8 cellular contexts compared by ENCODE assay signal in the genomic region with DNA sequence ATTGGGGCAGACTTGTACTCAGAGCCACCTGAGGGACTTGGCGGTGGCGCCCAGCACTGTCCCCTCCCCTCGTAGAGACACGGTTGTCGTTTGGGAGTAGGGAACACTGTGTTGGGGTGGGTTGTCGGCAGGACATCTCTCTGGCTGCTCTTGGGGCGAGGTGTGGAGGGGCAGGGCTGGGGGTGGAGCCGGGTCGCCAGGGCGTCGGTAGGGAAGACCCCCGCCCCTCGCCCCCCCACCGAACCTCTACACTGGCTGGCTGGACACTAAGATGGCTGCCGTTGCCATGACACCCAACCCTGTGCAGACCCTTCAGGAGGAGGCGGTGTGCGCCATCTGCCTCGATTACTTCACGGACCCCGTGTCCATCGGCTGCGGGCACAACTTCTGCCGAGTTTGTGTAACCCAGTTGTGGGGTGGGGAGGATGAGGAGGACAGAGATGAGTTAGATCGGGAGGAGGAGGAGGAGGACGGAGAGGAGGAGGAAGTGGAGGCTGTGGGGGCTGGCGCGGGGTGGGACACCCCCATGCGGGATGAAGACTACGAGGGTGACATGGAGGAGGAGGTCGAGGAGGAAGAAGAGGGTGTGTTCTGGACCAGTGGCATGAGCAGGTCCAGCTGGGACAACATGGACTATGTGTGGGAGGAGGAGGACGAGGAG. TPM values are rescaled to one million over a fixed set of nuclear protein-coding genes. Genes with fewer than 3 reads are reported as not detected.
A peak's percentile ranks its signal among the peaks of the same experiment; 100 is the strongest.
DNase-seq lines count a peak whose midpoint lies in the region; ATAC-seq and TF ChIP-seq lines count a peak whose summit lies in the region.

No MANE protein-coding gene starts in this region.

- TF ChIP-seq RAD21 in HCT116 (IDR thresholded peaks at IDR 0.05; ENCODE audit: low read depth): no peak

- peak overlapping the region; percentile 100 for H3K4me2 ChIP-seq in HCT116 (ENCODE audit: low read length)

- peak; percentile 0 to 1 for ATAC-seq in CD4-positive, CD25-positive, alpha-beta regulatory T cell (ENCODE audit: low read depth in 2 of 2)
- peak; percentile 10 for ATAC-seq in HCT116

- no peaks in the 10 kb centered on the region for H3K27me3 ChIP-seq in CD4-positive, CD25-positive, alpha-beta regulatory T cell (ENCODE audit: control insufficient read depth, insufficient read depth, low read length)
- no peaks in the 10 kb centered on the region for H3K27me3 ChIP-seq in HCT116 (ENCODE audit: insufficient read depth, low read length)
- no peaks in the 10 kb centered on the region for H3K27me3 ChIP-seq in cardiac muscle cell

- BruUV-seq in HCT116 (replicated peaks; lab: Mats Ljungman, UMichigan): TSS peak; percentile 71

- H4K20me1 ChIP-seq in HCT116 (ENCODE audit: insufficient read depth): no peaks in the 10 kb centered on the region

- peaks cover 29% of the 10 kb centered on the region for H3K4me1 ChIP-seq in CD4-positive, CD25-positive, alpha-beta regulatory T cell (ENCODE audit: control insufficient read depth, insufficient read depth, low read length, poor library complexity, severe bottlenecking)
- H3K4me1 ChIP-seq in HCT116 (ENCODE audit: control insufficient read depth in 1 of 2, insufficient read depth in 2 of 2, low read length in 2 of 2) (peaks cover 22 to 39% of the 10 kb centered on the region in 2 experiments), cardiac muscle cell (ENCODE audit: low read depth) (no peaks in the 10 kb centered on the region)

- H3K4me3 Mint-ChIP-seq in CD4-positive, CD25-positive, alpha-beta regulatory T cell: peak overlapping the region; percentile 97 to 99 (median 98)
- H3K4me3 Mint-ChIP-seq in activated CD4-positive, alpha-beta memory T cell treated with anti-CD3 and anti-CD28 coated beads, Interleukin-2, amount 10 ng/mL, durations not matched to agents 7 days and 5 days: peak overlapping the region; percentile 99

- H3K27me3 Mint-ChIP-seq in CD4-positive, CD25-positive, alpha-beta regulatory T cell: peaks cover 24% of the 10 kb centered on the region
- peaks cover 4% of the 10 kb centered on the region for H3K27me3 Mint-ChIP-seq in activated CD4-positive, alpha-beta memory T cell treated with anti-CD3 and anti-CD28 coated beads, Interleukin-2, amount 10 ng/mL, durations not matched to agents 7 days and 5 days

- intact Hi-C loops in HCT116 (cut with micrococcal nuclease): loop anchor here (1.0 to 5.0 kb wide), 3 partner anchors 17 to 52 kb away; no protein-coding TSS in a partner anchor

- H3K79me2 ChIP-seq in HCT116 (ENCODE audit: insufficient read depth, low read length): peaks cover 34% of the 10 kb centered on the region

- H2AFZ ChIP-seq in HCT116 (ENCODE audit: low read depth, low read length, poor library complexity, severe bottlenecking): no peak overlapping the region

- H3K36me3 ChIP-seq in CD4-positive, CD25-positive, alpha-beta regulatory T cell (ENCODE audit: control insufficient read depth, insufficient read depth, low read length): no peaks in the 10 kb centered on the region
- H3K36me3 ChIP-seq in HCT116 (ENCODE audit: control insufficient read depth in 1 of 2, insufficient read depth in 2 of 2, low read length in 2 of 2) (peaks cover 4 to 6% of the 10 kb centered on the region in 2 experiments; a peak in 2 of 4 replicates), cardiac muscle cell (no peaks in the 10 kb centered on the region)

- no peaks in the 10 kb centered on the region for H3K9me2 ChIP-seq in HCT116 (ENCODE audit: insufficient read depth)

- H3K9ac ChIP-seq in HCT116 (ENCODE audit: low read length): peak overlapping the region; percentile 88

- RAD21 ChIA-PET in HCT116 (lab: Charles Lee; ENCODE audit: low non-redundant PET in 1 of 2, low total read pairs in 2 of 2, uncharacterized antibody in 2 of 2, unreplicated experiment in 2 of 2): no interaction called here

- no peak for DNase-seq in CD4-positive, CD25-positive, alpha-beta regulatory T cell
- DNase-seq in HCT116 (ENCODE audit: low read depth, low spot score): no peak
- DNase-seq in activated CD4-positive, alpha-beta memory T cell treated with anti-CD3 and anti-CD28 coated beads, Interleukin-2, amount 10 ng/mL, durations not matched to agents 7 days and 5 days: no peak
- peak; percentile 58 to 85 for DNase-seq in cardiac muscle cell (ENCODE audit: low read depth in 1 of 2, low spot score in 1 of 2)
- DNase-seq in retinal pigment epithelial cell (ENCODE audit: low read depth): no peak
- no peak for DNase-seq in SKM-1 treated with dmso at 0.1 percent for 144 hours (lab: John Stamatoyannopoulos, UW; ENCODE audit: unreplicated experiment)
- no peak for DNase-seq in GM19238 (ENCODE audit: insufficient read length, low spot score)
- DNase-seq in NCI-H82 treated with DMSO at 0.1 percent for 48 hours (lab: John Stamatoyannopoulos, UW; ENCODE audit: unreplicated experiment): no peak

- peak overlapping the region; percentile 99 to 100 (median 100) for H3K27ac Mint-ChIP-seq in CD4-positive, CD25-positive, alpha-beta regulatory T cell
- H3K27ac Mint-ChIP-seq in activated CD4-positive, alpha-beta memory T cell treated with anti-CD3 and anti-CD28 coated beads, Interleukin-2, amount 10 ng/mL, durations not matched to agents 7 days and 5 days: peak overlapping the region; percentile 100

- H3K9me3 Mint-ChIP-seq in CD4-positive, CD25-positive, alpha-beta regulatory T cell: peaks cover 0 to 10% (median 2%) of the 10 kb centered on the region in 7 donors
- H3K9me3 Mint-ChIP-seq in activated CD4-positive, alpha-beta memory T cell treated with anti-CD3 and anti-CD28 coated beads, Interleukin-2, amount 10 ng/mL, durations not matched to agents 7 days and 5 days: no peaks in the 10 kb centered on the region

- CTCF ChIA-PET in HCT116 (lab: Charles Lee): interaction anchor here (0.9 kb wide), 1 partner anchor 35 kb away, joined by 3 read pairs; no protein-coding TSS in a partner anchor
- CTCF ChIA-PET in activated CD4-positive, alpha-beta memory T cell treated with anti-CD3 and anti-CD28 coated beads, Interleukin-2, amount 10 ng/mL, durations not matched to agents 7 days and 5 days (lab: Charles Lee): interaction anchor here (1.4 to 2.8 kb wide), 3 partner anchors 19 to 35 kb away, joined by 3 to 11 read pairs (median 4); a partner anchor contains a TSS

- TF ChIP-seq POLR2A in HCT116 (IDR thresholded peaks at IDR 0.05; ENCODE audit: borderline replicate concordance, extremely low read depth, insufficient read depth, insufficient read length): no peak

- H3K36me3 Mint-ChIP-seq in CD4-positive, CD25-positive, alpha-beta regulatory T cell: peaks cover 5% of the 10 kb centered on the region
- peaks cover 19% of the 10 kb centered on the region for H3K36me3 Mint-ChIP-seq in activated CD4-positive, alpha-beta memory T cell treated with anti-CD3 and anti-CD28 coated beads, Interleukin-2, amount 10 ng/mL, durations not matched to agents 7 days and 5 days (ENCODE audit: low read depth)

- peak overlapping the region; percentile 83 for H3K4me3 ChIP-seq in CD4-positive, CD25-positive, alpha-beta regulatory T cell (ENCODE audit: low read depth, low read length)
- H3K4me3 ChIP-seq in HCT116 (replicated peaks in 1 of 2; ENCODE audit: low read depth in 1 of 2, low read length in 2 of 2) (peak overlapping the region; percentile 94 to 100), cardiac muscle cell (peak overlapping the region; percentile 80), retinal pigment epithelial cell (ENCODE audit: low read length) (peak overlapping the region; percentile 86)

- POLR2A ChIA-PET in HCT116 (lab: Charles Lee): interaction anchor here (0.8 to 2.8 kb wide), 11 partner anchors 9 to 51 kb away, joined by 3 to 22 read pairs (median 4); a partner anchor contains a TSS
- POLR2A ChIA-PET in activated CD4-positive, alpha-beta memory T cell treated with anti-CD3 and anti-CD28 coated beads, Interleukin-2, amount 10 ng/mL, durations not matched to agents 7 days and 5 days (lab: Charles Lee): interaction anchor here (0.9 to 31.8 kb wide), 7 partner anchors 9 to 931 kb away, joined by 3 to 1091 read pairs (median 11); a partner anchor contains a TSS

- peak overlapping the region; percentile 98 for H3K27ac ChIP-seq in CD4-positive, CD25-positive, alpha-beta regulatory T cell (ENCODE audit: insufficient read depth, low read length, poor library complexity, severe bottlenecking)
- H3K27ac ChIP-seq in HCT116 (ENCODE audit: low read depth, low read length) (peak overlapping the region; percentile 92), cardiac muscle cell (peak overlapping the region; percentile 85)

- TF ChIP-seq CTCF in HCT116 (IDR thresholded peaks at IDR 0.05 in 2 of 3, conservative IDR thresholded peaks at IDR 0.05 in 1 of 3; ENCODE audit: borderline replicate concordance in 1 of 3, insufficient read depth in 1 of 3, low read depth in 2 of 3, low read length in 2 of 3) (no peak), cardiac muscle cell (IDR thresholded peaks at IDR 0.05; ENCODE audit: low read depth, low read length) (no peak), retinal pigment epithelial cell (conservative IDR thresholded peaks at IDR 0.05; ENCODE audit: low read depth, low read length) (no peak)

- no peaks in the 10 kb centered on the region for H3K9me3 ChIP-seq in CD4-positive, CD25-positive, alpha-beta regulatory T cell (ENCODE audit: control insufficient read depth in 2 of 2, low read length in 2 of 2)
- no peaks in the 10 kb centered on the region for H3K9me3 ChIP-seq in HCT116 (ENCODE audit: control insufficient read depth in 1 of 2, insufficient read depth in 1 of 2, low read depth in 1 of 2, low read length in 2 of 2)
- no peaks in the 10 kb centered on the region for H3K9me3 ChIP-seq in cardiac muscle cell (ENCODE audit: low read depth)

- H3K4me1 Mint-ChIP-seq in CD4-positive, CD25-positive, alpha-beta regulatory T cell: peaks cover 21 to 60% (median 41%) of the 10 kb centered on the region in 4 donors
- H3K4me1 Mint-ChIP-seq in activated CD4-positive, alpha-beta memory T cell treated with anti-CD3 and anti-CD28 coated beads, Interleukin-2, amount 10 ng/mL, durations not matched to agents 7 days and 5 days: peaks cover 64% of the 10 kb centered on the region

RNA-seq across cellular contexts. Expression of a gene that starts 0.8 kb away (rescaled TPM):
- 40.8 TPM for total RNA-seq in CD4-positive, CD25-positive, alpha-beta regulatory T cell
- polyA plus RNA-seq in CD4-positive, CD25-positive, alpha-beta regulatory T cell: 1 to 10 TPM in 2 of 4 donors, under 1 TPM in 2; 0.67 to 1.6 (median 0.87) TPM
- total RNA-seq in HCT116 (2021; ENCODE audit: unreplicated experiment) (51.8 TPM), cardiac muscle cell (29.4 and 30.1 TPM in 2 replicates)
- polyA plus RNA-seq in HCT116 (2012): 34.1 and 37.8 TPM in 2 replicates
- total RNA-seq in activated CD4-positive, alpha-beta memory T cell treated with anti-CD3 and anti-CD28 coated beads, Interleukin-2, amount 10 ng/mL, durations not matched to agents 7 days and 5 days: 10 to 100 TPM; 42.4 to 43.7 TPM
- polyA plus RNA-seq in cardiac muscle cell: 3.4 and 5.4 TPM in 2 replicates

RNA-seq across cellular contexts. Expression of a gene that starts 18.9 kb away (rescaled TPM):
- total RNA-seq in CD4-positive, CD25-positive, alpha-beta regulatory T cell: 0.72 TPM
- polyA plus RNA-seq in CD4-positive, CD25-positive, alpha-beta regulatory T cell: under 1 TPM in 2 of 4 donors, not detected in 2; 0.16 to 0.47 TPM
- total RNA-seq in HCT116 (2021; ENCODE audit: unreplicated experiment): 30.2 TPM
- 21.9 and 25.3 TPM in 2 replicates for polyA plus RNA-seq in HCT116 (2012)
- 1 to 10 TPM; 1.9 to 2.0 TPM for total RNA-seq in activated CD4-positive, alpha-beta memory T cell treated with anti-CD3 and anti-CD28 coated beads, Interleukin-2, amount 10 ng/mL, durations not matched to agents 7 days and 5 days
- 0.39 TPM in 1 of 2 replicates, not detected in the other for total RNA-seq in cardiac muscle cell
- polyA plus RNA-seq in cardiac muscle cell: 0.11 and 0.20 TPM in 2 replicates

RNA-seq across cellular contexts. Expression of a gene that starts 19.8 kb away (rescaled TPM):
- total RNA-seq in CD4-positive, CD25-positive, alpha-beta regulatory T cell: 1,838 TPM
- 1,000 to 10,000 TPM; 2,227 to 2,760 (median 2,470) TPM for polyA plus RNA-seq in CD4-positive, CD25-positive, alpha-beta regulatory T cell
- 2,432 TPM for total RNA-seq in HCT116 (2021; ENCODE audit: unreplicated experiment)
- polyA plus RNA-seq in HCT116 (2012): 5,228 and 5,585 TPM in 2 replicates
- 1,000 to 10,000 TPM; 1,749 to 1,772 TPM for total RNA-seq in activated CD4-positive, alpha-beta memory T cell treated with anti-CD3 and anti-CD28 coated beads, Interleukin-2, amount 10 ng/mL, durations not matched to agents 7 days and 5 days
- 2,235 and 2,267 TPM in 2 replicates for total RNA-seq in cardiac muscle cell
- 803 and 899 TPM in 2 replicates for polyA plus RNA-seq in cardiac muscle cell

RNA-seq across cellular contexts. Expression of a gene that starts 37.1 kb away (rescaled TPM):
- 40.3 TPM for total RNA-seq in CD4-positive, CD25-positive, alpha-beta regulatory T cell
- polyA plus RNA-seq in CD4-positive, CD25-positive, alpha-beta regulatory T cell: 10 to 100 TPM; 28.0 to 39.9 (median 35.0) TPM
- total RNA-seq in HCT116 (2021; ENCODE audit: unreplicated experiment) (7.6 TPM), cardiac muscle cell (10.4 and 12.3 TPM in 2 replicates)
- polyA plus RNA-seq in HCT116 (2012): 5.7 and 6.3 TPM in 2 replicates
- total RNA-seq in activated CD4-positive, alpha-beta memory T cell treated with anti-CD3 and anti-CD28 coated beads, Interleukin-2, amount 10 ng/mL, durations not matched to agents 7 days and 5 days: 10 to 100 TPM; 24.0 to 24.2 TPM
- polyA plus RNA-seq in cardiac muscle cell: 9.5 and 10.5 TPM in 2 replicates

Comparison
In these comparisons a context has a peak if more than half of its experiments do, and no peak if none do; other contexts are left out.
1. DNase-seq: peak in cardiac muscle cell (2 of 2); none in CD4-positive, CD25-positive, alpha-beta regulatory T cell (0 of 3), HCT116 (single experiment), activated CD4-positive, alpha-beta memory T cell treated with anti-CD3 and anti-CD28 coated beads, Interleukin-2, amount 10 ng/mL, durations not matched to agents 7 days and 5 days (single experiment), retinal pigment epithelial cell (single experiment), SKM-1 treated with dmso at 0.1 percent for 144 hours (single experiment), GM19238 (single experiment) and NCI-H82 treated with DMSO at 0.1 percent for 48 hours (single experiment).
2. RNA of a gene that starts 18.9 kb away (total RNA-seq): 30.2 TPM in HCT116 (single experiment); 1.9 to 2.0 TPM in activated CD4-positive, alpha-beta memory T cell treated with anti-CD3 and anti-CD28 coated beads, Interleukin-2, amount 10 ng/mL, durations not matched to agents 7 days and 5 days, 0.72 TPM in CD4-positive, CD25-positive, alpha-beta regulatory T cell (single experiment) and 0.39 TPM in cardiac muscle cell; every median in the first group is over 10 times any median in the second.
3. Peak in every context shown above with its lines, with median percentiles within 50 percentile points of each other: H3K27ac ChIP-seq and H3K4me3 ChIP-seq.